In the genomic region with DNA sequence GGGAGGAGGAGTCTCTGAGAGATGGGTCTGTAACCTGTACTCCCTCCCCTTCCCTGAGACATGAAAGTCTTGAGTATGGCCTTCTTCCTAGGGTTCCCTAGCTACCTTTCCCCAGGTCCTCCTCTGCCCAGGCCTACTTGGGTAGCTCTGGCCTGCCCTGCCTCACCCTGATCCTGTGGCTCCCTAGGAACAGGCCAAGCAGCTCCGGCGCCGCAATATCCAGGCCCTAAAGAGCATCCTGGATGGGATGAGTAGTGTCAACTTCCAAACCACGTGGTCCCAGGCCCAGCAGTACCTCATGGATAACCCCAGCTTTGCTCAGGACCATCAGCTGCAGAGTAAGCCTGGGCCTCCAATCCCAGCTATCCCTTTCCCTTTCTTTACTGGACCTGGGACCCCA, we compare ENCODE assay signal across 27 cellular contexts. TPM values are rescaled to one million over a fixed set of nuclear protein-coding genes. Genes with fewer than 3 reads are reported as not detected.
"Had no signal": no experiment of that assay in that cellular context is flagged by ENCODE, and none has a peak within 500 bp of the region (broad histone marks: within the 10 kb centered on the region; RNA-seq: fewer than 3 reads in every experiment).

No MANE protein-coding gene starts in this region.

- ATAC-seq: activated CD8-positive, alpha-beta memory T cell treated with anti-CD3 and anti-CD28 coated beads, Interleukin-2, amount 10 ng/mL, durations not matched to agents 7 days and 5 days; SK-N-SH treated with all-trans-retinoic acid at 6 μM for 48 hours; WTC11 had no signal

- H3K9me3 ChIP-seq: adrenal gland, Peyer's patch, SJSA1 had no signal

- H3K4me3 Mint-ChIP-seq: activated CD4-positive, alpha-beta T cell treated with anti-CD3 and anti-CD28 coated beads, Interleukin-2, amount 10 ng/mL, durations not matched to agents 24 days and 14 days; activated CD8-positive, alpha-beta memory T cell treated with anti-CD3 and anti-CD28 coated beads, Interleukin-2, amount 10 ng/mL, durations not matched to agents 7 days and 5 days; activated naive CD8-positive, alpha-beta T cell treated with anti-CD3 and anti-CD28 coated beads, Interleukin-2, amount 10 ng/mL, durations not matched to agents 7 days and 5 days; activated T-cell treated with anti-CD3 and anti-CD28 coated beads, Interleukin-2, amount 50 U/mL, for 24 hours; activated T-helper 1 cell treated with anti-CD3 and anti-CD28 coated beads, Interleukin-12 subunit alpha, Interleukin-12 subunit beta, Interleukin-2, Interleukin-4 antibody, amounts not matched to agents 30 ng/mL and 10 ng/mL and 1 ng/mL, durations not matched to agents 14 hours and 24 hours and 36 hours; WTC11 had no signal

- H3K9me3 Mint-ChIP-seq: activated CD4-positive, alpha-beta T cell treated with anti-CD3 and anti-CD28 coated beads, Interleukin-2, amount 10 ng/mL, durations not matched to agents 24 days and 14 days; activated naive CD8-positive, alpha-beta T cell treated with anti-CD3 and anti-CD28 coated beads, Interleukin-2, amount 10 ng/mL, durations not matched to agents 7 days and 5 days; activated T-cell treated with anti-CD3 and anti-CD28 coated beads, Interleukin-2, amount 50 U/mL, for 24 hours; activated T-helper 1 cell treated with anti-CD3 and anti-CD28 coated beads, Interleukin-12 subunit alpha, Interleukin-12 subunit beta, Interleukin-2, Interleukin-4 antibody, amounts not matched to agents 30 ng/mL and 10 ng/mL and 1 ng/mL, durations not matched to agents 14 hours and 24 hours and 36 hours; WTC11 had no signal

- H3K36me3 ChIP-seq: Peyer's patch had no signal

- H3K27ac ChIP-seq: Peyer's patch, SJSA1 had no signal

- H3K36me3 Mint-ChIP-seq: activated CD8-positive, alpha-beta memory T cell treated with anti-CD3 and anti-CD28 coated beads, Interleukin-2, amount 10 ng/mL, durations not matched to agents 7 days and 5 days had no signal

- H3K27me3 Mint-ChIP-seq: activated CD4-positive, alpha-beta T cell treated with anti-CD3 and anti-CD28 coated beads, Interleukin-2, amount 10 ng/mL, durations not matched to agents 24 days and 14 days; activated CD8-positive, alpha-beta memory T cell treated with anti-CD3 and anti-CD28 coated beads, Interleukin-2, amount 10 ng/mL, durations not matched to agents 7 days and 5 days; activated naive CD8-positive, alpha-beta T cell treated with anti-CD3 and anti-CD28 coated beads, Interleukin-2, amount 10 ng/mL, durations not matched to agents 7 days and 5 days; activated T-cell treated with anti-CD3 and anti-CD28 coated beads, Interleukin-2, amount 50 U/mL, for 24 hours had no signal

- H3K27me3 ChIP-seq: adrenal gland, Peyer's patch, SJSA1 had no signal

- H3K4me3 ChIP-seq: adrenal gland, Peyer's patch, SJSA1 had no signal

- H3K27ac Mint-ChIP-seq: activated CD4-positive, alpha-beta T cell treated with anti-CD3 and anti-CD28 coated beads, Interleukin-2, amount 10 ng/mL, durations not matched to agents 24 days and 14 days; activated CD8-positive, alpha-beta memory T cell treated with anti-CD3 and anti-CD28 coated beads, Interleukin-2, amount 10 ng/mL, durations not matched to agents 7 days and 5 days; activated naive CD8-positive, alpha-beta T cell treated with anti-CD3 and anti-CD28 coated beads, Interleukin-2, amount 10 ng/mL, durations not matched to agents 7 days and 5 days; activated T-helper 1 cell treated with anti-CD3 and anti-CD28 coated beads, Interleukin-12 subunit alpha, Interleukin-12 subunit beta, Interleukin-2, Interleukin-4 antibody, amounts not matched to agents 30 ng/mL and 10 ng/mL and 1 ng/mL, durations not matched to agents 14 hours and 24 hours and 36 hours; WTC11 had no signal

- DNase-seq: activated CD4-positive, alpha-beta T cell treated with anti-CD3 and anti-CD28 coated beads for 1 hour; activated CD4-positive, alpha-beta T cell treated with anti-CD3 and anti-CD28 coated beads, Interleukin-2, amount 10 ng/mL, durations not matched to agents 24 days and 14 days; activated CD4-positive, alpha-beta T cell treated with anti-CD3 and anti-CD28 coated beads, Interleukin-2, amount 50 U/mL, for 48 hours; activated CD8-positive, alpha-beta memory T cell treated with anti-CD3 and anti-CD28 coated beads, Interleukin-2, amount 10 ng/mL, durations not matched to agents 7 days and 5 days; activated gamma-delta T cell; activated naive CD4-positive, alpha-beta T cell treated with anti-CD3 and anti-CD28 coated beads, Interleukin-2, amount 50 U/mL, for 16 hours; activated naive CD8-positive, alpha-beta T cell treated with anti-CD3 and anti-CD28 coated beads, Interleukin-2, amount 10 ng/mL, durations not matched to agents 7 days and 5 days; activated T-cell treated with anti-CD3 and anti-CD28 coated beads, Interleukin-2, amount 50 U/mL, for 24 hours; adrenal gland; anterior cingulate cortex; caudate nucleus; KG1; NCI-H1048; NCI-H146; NCI-H1930; NCI-H2171 treated with DMSO at 0.1 percent for 48 hours; NCI-H226; NCI-H510A; NCI-H69; NK-92 treated with Interleukin-12 subunit alpha and Interleukin-12 subunit beta, amount 100 ng/mL, for 24 hours; SHP77; SW 1271 had no signal

RNA-seq across cellular contexts. Expression of a gene that starts 30.2 kb away (rescaled TPM):
- total RNA-seq: activated CD8-positive, alpha-beta memory T cell treated with anti-CD3 and anti-CD28 coated beads, Interleukin-2, amount 10 ng/mL, durations not matched to agents 7 days and 5 days had no signal
